ENCODE assay signal across 8 cellular contexts in the genomic region with DNA sequence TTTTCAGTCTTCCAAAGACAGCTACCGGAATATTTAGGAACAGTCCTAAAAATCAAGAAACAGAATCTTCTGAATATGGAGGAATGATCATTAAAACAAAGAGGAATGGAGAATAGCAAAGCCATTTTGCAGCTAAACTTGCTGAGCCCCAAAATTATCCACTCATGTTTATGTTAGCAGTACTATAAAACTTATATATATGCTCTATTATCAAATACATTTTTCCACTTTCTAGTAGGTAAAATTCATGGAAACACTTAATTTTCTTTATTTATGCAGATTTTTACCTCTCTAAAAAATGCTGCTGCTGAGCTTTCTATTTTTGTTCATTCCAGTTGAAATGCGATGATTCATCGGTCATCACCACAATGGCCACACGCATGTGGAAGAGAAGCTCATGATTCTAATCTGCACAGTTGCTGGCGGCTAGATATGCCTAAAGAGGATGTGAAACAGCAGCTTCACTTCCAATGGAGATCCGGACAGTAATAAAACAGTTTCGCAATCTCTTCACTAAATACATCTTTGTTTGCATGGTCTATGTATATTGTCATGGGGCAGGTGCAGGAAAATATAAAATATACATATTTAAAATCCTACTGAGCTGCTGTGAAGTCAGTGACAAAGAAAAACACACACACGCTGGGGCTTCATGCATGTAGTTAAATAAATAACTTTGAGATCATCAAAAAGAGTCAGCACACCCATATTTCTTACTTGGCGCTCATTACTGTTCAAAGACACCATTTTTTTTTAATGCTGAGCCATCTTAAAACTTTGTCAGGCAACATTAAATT.
DNase-seq lines count a peak whose midpoint lies in the region; ATAC-seq, FAIRE-seq and TF ChIP-seq lines count a peak whose summit lies in the region.

No MANE protein-coding gene starts in this region.

- ATAC-seq in HG03460 (IDR thresholded peaks at IDR 0.05; ENCODE audit: unreplicated experiment) (peak; percentile 96), foreskin keratinocyte (peak; percentile 16)

- no peak for TF ChIP-seq POLR2A in spleen (IDR thresholded peaks at IDR 0.05)

- FAIRE-seq in RCC 7860 (lab: Jason Lieb, UNC) = peak; percentile 96
- FAIRE-seq in kidney (lab: Jason Lieb, UNC) = no peak

- no peak overlapping the region for H3K27ac ChIP-seq in foreskin keratinocyte
- H3K27ac ChIP-seq in kidney (ENCODE audit: low read depth in 2 of 2, low read length in 2 of 2) = no peak overlapping the region
- peak overlapping the region in 3 of 8 donors; percentile 6 to 51 (median 44) for H3K27ac ChIP-seq in spleen

- H3K4me1 ChIP-seq in foreskin keratinocyte (no peaks in the 10 kb centered on the region), kidney (ENCODE audit: control insufficient read depth in 1 of 2, insufficient read depth in 1 of 2, low read depth in 1 of 2, low read length in 2 of 2) (no peaks in the 10 kb centered on the region), spleen (peaks cover 0 to 15% (median 0%) of the 10 kb centered on the region in 6 donors)

- intact Hi-C loops in kidney (cut with DNase I) = no loop called here
- intact Hi-C loops in spleen (cut with DNase I; ENCODE audit: low total_unique reads) = no loop called here

- no peak overlapping the region for H3K9ac ChIP-seq in kidney (ENCODE audit: low read length in 2 of 2)

- no peak overlapping the region for H3K4me3 ChIP-seq in kidney (ENCODE audit: low read length in 2 of 2)
- H3K4me3 ChIP-seq in spleen = no peak overlapping the region

- 44 to 69% (median 52%) methylated on average over 9 of the region's 9 CpGs for WGBS in spleen, 5 donors

- TF ChIP-seq CTCF in GM20000 (IDR thresholded peaks at IDR 0.05; ENCODE audit: extremely low read depth, missing control alignments) (no peak), foreskin keratinocyte (conservative IDR thresholded peaks at IDR 0.05) (no peak), kidney (IDR thresholded peaks at IDR 0.05; ENCODE audit: borderline replicate concordance, extremely low read depth, insufficient read depth) (no peak), spleen (IDR thresholded peaks at IDR 0.05 in 8 of 11, conservative IDR thresholded peaks at IDR 0.05 in 3 of 11) (no peak)

- no peaks in the 10 kb centered on the region for H3K9me3 ChIP-seq in kidney (ENCODE audit: control insufficient read depth in 1 of 2, low read length in 2 of 2)
- H3K9me3 ChIP-seq in spleen = peaks cover 0 to under 1% (median 0%) of the 10 kb centered on the region in 8 donors

- DNase-seq in COR-L47 (lab: John Stamatoyannopoulos, UW) (peak; percentile 50), GM20000 (ENCODE audit: low spot score) (peak; percentile 63), RCC 7860 (ENCODE audit: low spot score) (peak; percentile 82), foreskin keratinocyte (peak; percentile 19 to 40), kidney (no peak), cerebellum (ENCODE audit: low spot score) (no peak), spleen (no peak)

- H3K27me3 ChIP-seq in foreskin keratinocyte (no peaks in the 10 kb centered on the region), spleen (replicated peaks in 1 of 7) (no peaks in the 10 kb centered on the region)

- no peaks in the 10 kb centered on the region for H3K36me3 ChIP-seq in kidney (ENCODE audit: control insufficient read depth in 1 of 2, insufficient read depth in 2 of 2, low read length in 2 of 2)
- H3K36me3 ChIP-seq in spleen = no peaks in the 10 kb centered on the region

Comparison
In these comparisons a context has a peak if more than half of its experiments do, and no peak if none do; other contexts are left out.
1. DNase-seq: peak in COR-L47 (single experiment), GM20000 (single experiment), RCC 7860 (single experiment) and foreskin keratinocyte (2 of 2); none in kidney (single experiment), cerebellum (single experiment) and spleen (single experiment).